8 cellular contexts compared by ENCODE assay signal in genomic region chr6:26312096-26312463, GRCh38. TPM values are rescaled to one million over a fixed set of nuclear protein-coding genes. Genes with fewer than 3 reads are reported as not detected.
A peak's percentile ranks its signal among the peaks of the same experiment; 100 is the strongest.
DNase-seq lines count a peak whose midpoint lies in the region; ATAC-seq, FAIRE-seq and TF ChIP-seq lines count a peak whose summit lies in the region.

No MANE protein-coding gene starts in this region.

- 3 to 5% methylated on average over 6 of the region's 6 CpGs for WGBS in tibial nerve, 2 donors

- TF ChIP-seq EP300 in tibial nerve (IDR thresholded peaks at IDR 0.05): no peak

- peak overlapping the region; percentile 78 for H2AFZ ChIP-seq in keratinocyte (ENCODE audit: control insufficient read depth, low read length)

- H3K27ac Mint-ChIP-seq in activated naive CD4-positive, alpha-beta T cell treated with anti-CD3 and anti-CD28 coated beads, Interleukin-2, amount 50 U/mL, for 72 hours: peak overlapping the region; percentile 95 to 99

- no peaks in the 10 kb centered on the region for H3K36me3 ChIP-seq in right atrium auricular region
- no peaks in the 10 kb centered on the region for H3K36me3 ChIP-seq in keratinocyte (ENCODE audit: control insufficient read depth in 2 of 2, extremely low read depth in 1 of 2, insufficient read depth in 2 of 2, low read length in 2 of 2)
- no peaks in the 10 kb centered on the region for H3K36me3 ChIP-seq in tibial nerve

- DNase-seq in right atrium auricular region (ENCODE audit: low spot score): no peak
- no peak for DNase-seq in left cardiac atrium
- no peak for DNase-seq in activated naive CD4-positive, alpha-beta T cell treated with anti-CD3 and anti-CD28 coated beads, Interleukin-2, amount 50 U/mL, for 72 hours (ENCODE audit: low spot score in 2 of 2)
- no peak for DNase-seq in keratinocyte (ENCODE audit: low read depth, low spot score)
- DNase-seq in tibial nerve (ENCODE audit: low spot score in 2 of 2): no peak
- DNase-seq in NAMALWA (ENCODE audit: low spot score): no peak
- no peak for DNase-seq in HuH-7 (ENCODE audit: low spot score)

- no peaks in the 10 kb centered on the region for H3K79me2 ChIP-seq in keratinocyte (ENCODE audit: control insufficient read depth, insufficient read depth, low read length)

- dilution Hi-C loops in keratinocyte (cut with MboI; ENCODE audit: extremely low pct_ligation_motif_present, low sequenced_read_pairs): no loop called here

- peak overlapping the region; percentile 84 for H3K4me2 ChIP-seq in keratinocyte (ENCODE audit: control insufficient read depth, extremely low read depth, insufficient read depth, low read depth, low read length)

- no peak for TF ChIP-seq POLR2A in tibial nerve (IDR thresholded peaks at IDR 0.05)

- no peaks in the 10 kb centered on the region for H4K20me1 ChIP-seq in keratinocyte (ENCODE audit: control insufficient read depth, extremely low read depth, insufficient read depth, low read length)

- no peaks in the 10 kb centered on the region for H3K9me1 ChIP-seq in keratinocyte (ENCODE audit: control insufficient read depth, extremely low read depth, insufficient read depth, low read length)

- H3K27me3 ChIP-seq in right atrium auricular region: no peaks in the 10 kb centered on the region
- no peaks in the 10 kb centered on the region for H3K27me3 ChIP-seq in keratinocyte (ENCODE audit: control insufficient read depth, extremely low read depth, insufficient read depth, low read length)
- peaks cover 0 to 6% of the 10 kb centered on the region in 2 donors for H3K27me3 ChIP-seq in tibial nerve

- peaks cover 0 to 17% of the 10 kb centered on the region in 2 donors for H3K4me1 ChIP-seq in right atrium auricular region
- H3K4me1 ChIP-seq in keratinocyte (ENCODE audit: control insufficient read depth, extremely low read depth, insufficient read depth, low read length): peaks cover 30% of the 10 kb centered on the region
- H3K4me1 ChIP-seq in tibial nerve: peaks cover 0 to 18% (median 0%) of the 10 kb centered on the region in 4 donors

- H3K27ac ChIP-seq in right atrium auricular region (peak overlapping the region; percentile 54 to 60), keratinocyte (ENCODE audit: control insufficient read depth, insufficient read depth, low read length) (peak overlapping the region; percentile 76), tibial nerve (peak overlapping the region in 3 of 4 donors; percentile 21 to 76 (median 44))

- H3K4me3 ChIP-seq in right atrium auricular region: peak overlapping the region; percentile 48 to 52
- H3K4me3 ChIP-seq in keratinocyte (ENCODE audit: control insufficient read depth in 2 of 3, extremely low read depth in 1 of 3, insufficient read depth in 2 of 3, low read depth in 1 of 3, low read length in 3 of 3): peak overlapping the region; percentile 40 to 91 (median 76)
- peak overlapping the region; percentile 2 to 57 (median 29) for H3K4me3 ChIP-seq in tibial nerve

- intact Hi-C loops in left cardiac atrium (cut with DNase I): no loop called here

- H3K9me3 ChIP-seq in right atrium auricular region: no peaks in the 10 kb centered on the region
- no peaks in the 10 kb centered on the region for H3K9me3 ChIP-seq in keratinocyte (ENCODE audit: control insufficient read depth, low read depth, low read length)
- no peaks in the 10 kb centered on the region for H3K9me3 ChIP-seq in tibial nerve

- H3K9me3 Mint-ChIP-seq in activated naive CD4-positive, alpha-beta T cell treated with anti-CD3 and anti-CD28 coated beads, Interleukin-2, amount 50 U/mL, for 72 hours: no peaks in the 10 kb centered on the region

- no peak for ATAC-seq in left cardiac atrium
- no peak for ATAC-seq in activated naive CD4-positive, alpha-beta T cell treated with anti-CD3 and anti-CD28 coated beads, Interleukin-2, amount 50 U/mL, for 72 hours
- ATAC-seq in HG03196 (IDR thresholded peaks at IDR 0.05; ENCODE audit: unreplicated experiment): no peak

- no peak for FAIRE-seq in keratinocyte (lab: Jason Lieb, UNC)

- H3K36me3 Mint-ChIP-seq in activated naive CD4-positive, alpha-beta T cell treated with anti-CD3 and anti-CD28 coated beads, Interleukin-2, amount 50 U/mL, for 72 hours: no peaks in the 10 kb centered on the region

- TF ChIP-seq CTCF in right atrium auricular region (IDR thresholded peaks at IDR 0.05): no peak
- TF ChIP-seq CTCF in keratinocyte (optimal IDR thresholded peaks at IDR 0.05 in 1 of 3, IDR thresholded peaks at IDR 0.05 in 1 of 3, conservative IDR thresholded peaks at IDR 0.05 in 1 of 3; ENCODE audit: extremely low read depth in 1 of 3, insufficient read depth in 2 of 3, low read length in 3 of 3): no peak
- no peak for TF ChIP-seq CTCF in tibial nerve (IDR thresholded peaks at IDR 0.05)

- H3K9ac ChIP-seq in keratinocyte (ENCODE audit: control insufficient read depth, extremely low read depth, insufficient read depth, low read length): peak overlapping the region; percentile 46

RNA-seq across cellular contexts. Expression of gene BTN3A2, which starts 52.9 kb away (rescaled TPM):
- total RNA-seq in right atrium auricular region: 10 to 100 TPM in 1 of 2 donors, 1 to 10 TPM in 1; 6.5 to 12.9 TPM
- 10 to 100 TPM in 1 of 2 donors, 1 to 10 TPM in 1; 6.8 to 21.3 TPM for total RNA-seq in left cardiac atrium
- 100 to 1,000 TPM in 1 of 2 donors, 10 to 100 TPM in 1; 78.2 to 121 TPM for total RNA-seq in activated naive CD4-positive, alpha-beta T cell treated with anti-CD3 and anti-CD28 coated beads, Interleukin-2, amount 50 U/mL, for 72 hours
- 10.8 to 12.2 TPM (median 11.8 TPM) in 3 replicates for polyA plus RNA-seq in keratinocyte
- 2.0 TPM for polyA plus RNA-seq in keratinocyte (2011; ENCODE audit: low read depth)
- 6.3 and 8.5 TPM in 2 replicates for polyA plus RNA-seq in keratinocyte (2011; cell fraction: cytosol; rRNA removed)
- 16.2 and 16.5 TPM in 2 replicates for polyA plus RNA-seq in keratinocyte (2011; cell fraction: nucleus; rRNA removed)
- 3.1 and 7.2 TPM in 2 replicates for polyA plus RNA-seq in keratinocyte (2012; ENCODE audit: low replicate concordance)
- 4.9 to 14.4 TPM (median 12.0 TPM) in 3 replicates for polyA minus RNA-seq in keratinocyte
- polyA minus RNA-seq in keratinocyte (2011; cell fraction: cytosol; rRNA and poly(A)+ RNA removed): 3.6 TPM
- polyA minus RNA-seq in keratinocyte (2011; cell fraction: nucleus; rRNA and poly(A)+ RNA removed): 2.3 and 9.9 TPM in 2 replicates
- 10 to 100 TPM in 3 of 4 donors, 1 to 10 TPM in 1; 8.4 to 14.0 (median 12.1) TPM for total RNA-seq in tibial nerve
